Comparison of ENCODE assay signal across 1 cellular context in genomic region chr22:31080848-31081649, GRCh38.
TF ChIP-seq lines count a peak whose summit lies in the region.

TSS of gene SMTN (plus strand) at chr22:31081318. CDS start at chr22:31083259, 1,941 bp downstream.

TF ChIP-seq in HepG2, 621 proteins besides CTCF, POLR2A, EP300 and RAD21 (continued from another document):
- TF ChIP-seq CSRNP1 (CRISPR knock-in tag; IDR thresholded peaks at IDR 0.05) (no peak), ETV6 (CRISPR knock-in tag; conservative IDR thresholded peaks at IDR 0.05) (no peak), ASH2L (IDR thresholded peaks at IDR 0.05; ENCODE audit: insufficient read length, low read depth, low read length) (peak; percentile 26), ZNF558 (CRISPR knock-in tag; IDR thresholded peaks at IDR 0.05; ENCODE audit: borderline replicate concordance) (no peak), ARHGAP35 (CRISPR knock-in tag; IDR thresholded peaks at IDR 0.05; ENCODE audit: borderline replicate concordance) (peak; percentile 66; the same call in 1 of the 2 replicates), ZNF619 (CRISPR knock-in tag; IDR thresholded peaks at IDR 0.05) (peak; percentile 74; the same call in 1 of the 2 replicates), ZNF841 (CRISPR knock-in tag; IDR thresholded peaks at IDR 0.05; ENCODE audit: borderline replicate concordance) (no peak), NBN (conservative IDR thresholded peaks at IDR 0.05) (no peak), GTF3A (CRISPR knock-in tag; conservative IDR thresholded peaks at IDR 0.05) (peak; percentile 83; the same call in 1 of the 2 replicates), PAWR (CRISPR knock-in tag; IDR thresholded peaks at IDR 0.05; ENCODE audit: borderline replicate concordance) (no peak), TBL1XR1 (IDR thresholded peaks at IDR 0.05; ENCODE audit: borderline replicate concordance, low read length, partially characterized antibody) (no peak), ZNF235 (CRISPR knock-in tag; IDR thresholded peaks at IDR 0.05; ENCODE audit: borderline replicate concordance) (no peak), CHCHD3 (CRISPR knock-in tag; IDR thresholded peaks at IDR 0.05) (no peak), RBFOX2 (IDR thresholded peaks at IDR 0.05; ENCODE audit: low read depth, low read length) (peak; percentile 90), ZNF766 (CRISPR knock-in tag; IDR thresholded peaks at IDR 0.05; ENCODE audit: borderline replicate concordance) (no peak), HNF4G (IDR thresholded peaks at IDR 0.05; ENCODE audit: borderline replicate concordance, low read depth, low read length) (no peak), HNF4G (CRISPR knock-in tag; IDR thresholded peaks at IDR 0.05; ENCODE audit: borderline replicate concordance, low read depth) (no peak), SNAPC5 (CRISPR knock-in tag; IDR thresholded peaks at IDR 0.05; ENCODE audit: borderline replicate concordance) (0 out of 2 replicates have a peak, but pooled peaks have one; percentile 50)
- TF ChIP-seq, protein P1, sequence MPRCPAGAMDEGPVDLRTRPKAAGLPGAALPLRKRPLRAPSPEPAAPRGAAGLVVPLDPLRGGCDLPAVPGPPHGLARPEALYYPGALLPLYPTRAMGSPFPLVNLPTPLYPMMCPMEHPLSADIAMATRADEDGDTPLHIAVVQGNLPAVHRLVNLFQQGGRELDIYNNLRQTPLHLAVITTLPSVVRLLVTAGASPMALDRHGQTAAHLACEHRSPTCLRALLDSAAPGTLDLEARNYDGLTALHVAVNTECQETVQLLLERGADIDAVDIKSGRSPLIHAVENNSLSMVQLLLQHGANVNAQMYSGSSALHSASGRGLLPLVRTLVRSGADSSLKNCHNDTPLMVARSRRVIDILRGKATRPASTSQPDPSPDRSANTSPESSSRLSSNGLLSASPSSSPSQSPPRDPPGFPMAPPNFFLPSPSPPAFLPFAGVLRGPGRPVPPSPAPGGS (CRISPR knock-in tag; IDR thresholded peaks at IDR 0.05) = peak; percentile 34; the same call in 1 of the 2 replicates
- TF ChIP-seq, protein P2, sequence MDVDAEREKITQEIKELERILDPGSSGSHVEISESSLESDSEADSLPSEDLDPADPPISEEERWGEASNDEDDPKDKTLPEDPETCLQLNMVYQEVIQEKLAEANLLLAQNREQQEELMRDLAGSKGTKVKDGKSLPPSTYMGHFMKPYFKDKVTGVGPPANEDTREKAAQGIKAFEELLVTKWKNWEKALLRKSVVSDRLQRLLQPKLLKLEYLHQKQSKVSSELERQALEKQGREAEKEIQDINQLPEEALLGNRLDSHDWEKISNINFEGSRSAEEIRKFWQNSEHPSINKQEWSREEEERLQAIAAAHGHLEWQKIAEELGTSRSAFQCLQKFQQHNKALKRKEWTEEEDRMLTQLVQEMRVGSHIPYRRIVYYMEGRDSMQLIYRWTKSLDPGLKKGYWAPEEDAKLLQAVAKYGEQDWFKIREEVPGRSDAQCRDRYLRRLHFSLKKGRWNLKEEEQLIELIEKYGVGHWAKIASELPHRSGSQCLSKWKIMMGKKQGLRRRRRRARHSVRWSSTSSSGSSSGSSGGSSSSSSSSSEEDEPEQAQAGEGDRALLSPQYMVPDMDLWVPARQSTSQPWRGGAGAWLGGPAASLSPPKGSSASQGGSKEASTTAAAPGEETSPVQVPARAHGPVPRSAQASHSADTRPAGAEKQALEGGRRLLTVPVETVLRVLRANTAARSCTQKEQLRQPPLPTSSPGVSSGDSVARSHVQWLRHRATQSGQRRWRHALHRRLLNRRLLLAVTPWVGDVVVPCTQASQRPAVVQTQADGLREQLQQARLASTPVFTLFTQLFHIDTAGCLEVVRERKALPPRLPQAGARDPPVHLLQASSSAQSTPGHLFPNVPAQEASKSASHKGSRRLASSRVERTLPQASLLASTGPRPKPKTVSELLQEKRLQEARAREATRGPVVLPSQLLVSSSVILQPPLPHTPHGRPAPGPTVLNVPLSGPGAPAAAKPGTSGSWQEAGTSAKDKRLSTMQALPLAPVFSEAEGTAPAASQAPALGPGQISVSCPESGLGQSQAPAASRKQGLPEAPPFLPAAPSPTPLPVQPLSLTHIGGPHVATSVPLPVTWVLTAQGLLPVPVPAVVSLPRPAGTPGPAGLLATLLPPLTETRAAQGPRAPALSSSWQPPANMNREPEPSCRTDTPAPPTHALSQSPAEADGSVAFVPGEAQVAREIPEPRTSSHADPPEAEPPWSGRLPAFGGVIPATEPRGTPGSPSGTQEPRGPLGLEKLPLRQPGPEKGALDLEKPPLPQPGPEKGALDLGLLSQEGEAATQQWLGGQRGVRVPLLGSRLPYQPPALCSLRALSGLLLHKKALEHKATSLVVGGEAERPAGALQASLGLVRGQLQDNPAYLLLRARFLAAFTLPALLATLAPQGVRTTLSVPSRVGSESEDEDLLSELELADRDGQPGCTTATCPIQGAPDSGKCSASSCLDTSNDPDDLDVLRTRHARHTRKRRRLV (CRISPR knock-in tag; IDR thresholded peaks at IDR 0.05) = no peak
- TF ChIP-seq, protein P3, sequence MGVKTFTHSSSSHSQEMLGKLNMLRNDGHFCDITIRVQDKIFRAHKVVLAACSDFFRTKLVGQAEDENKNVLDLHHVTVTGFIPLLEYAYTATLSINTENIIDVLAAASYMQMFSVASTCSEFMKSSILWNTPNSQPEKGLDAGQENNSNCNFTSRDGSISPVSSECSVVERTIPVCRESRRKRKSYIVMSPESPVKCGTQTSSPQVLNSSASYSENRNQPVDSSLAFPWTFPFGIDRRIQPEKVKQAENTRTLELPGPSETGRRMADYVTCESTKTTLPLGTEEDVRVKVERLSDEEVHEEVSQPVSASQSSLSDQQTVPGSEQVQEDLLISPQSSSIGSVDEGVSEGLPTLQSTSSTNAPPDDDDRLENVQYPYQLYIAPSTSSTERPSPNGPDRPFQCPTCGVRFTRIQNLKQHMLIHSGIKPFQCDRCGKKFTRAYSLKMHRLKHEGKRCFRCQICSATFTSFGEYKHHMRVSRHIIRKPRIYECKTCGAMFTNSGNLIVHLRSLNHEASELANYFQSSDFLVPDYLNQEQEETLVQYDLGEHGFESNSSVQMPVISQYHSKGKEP (CRISPR knock-in tag; IDR thresholded peaks at IDR 0.05) = no peak
